2 cellular contexts compared by ENCODE assay signal in the genomic region with DNA sequence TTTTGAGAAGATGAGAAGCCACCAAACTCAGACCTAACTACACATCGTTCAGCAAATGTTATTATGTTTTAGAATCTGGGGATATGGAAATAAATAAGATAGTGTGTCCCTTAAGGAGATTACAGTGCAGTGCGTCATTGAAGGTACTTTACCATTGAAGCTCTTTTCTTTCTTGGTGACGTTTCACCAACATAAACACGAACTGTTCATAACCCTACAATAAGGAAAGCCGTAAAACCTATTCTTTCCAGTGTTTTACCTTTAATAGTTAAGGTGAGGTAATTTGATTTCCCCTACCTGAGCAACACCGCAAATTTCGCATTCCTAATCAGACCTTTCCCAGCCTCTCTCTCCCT.
TF ChIP-seq lines count a peak whose summit lies in the region.

No MANE protein-coding gene starts in this region.

TF ChIP-seq in A549, 52 proteins besides CTCF, POLR2A, EP300 and RAD21 (continued from another document):
- TF ChIP-seq, protein P1, sequence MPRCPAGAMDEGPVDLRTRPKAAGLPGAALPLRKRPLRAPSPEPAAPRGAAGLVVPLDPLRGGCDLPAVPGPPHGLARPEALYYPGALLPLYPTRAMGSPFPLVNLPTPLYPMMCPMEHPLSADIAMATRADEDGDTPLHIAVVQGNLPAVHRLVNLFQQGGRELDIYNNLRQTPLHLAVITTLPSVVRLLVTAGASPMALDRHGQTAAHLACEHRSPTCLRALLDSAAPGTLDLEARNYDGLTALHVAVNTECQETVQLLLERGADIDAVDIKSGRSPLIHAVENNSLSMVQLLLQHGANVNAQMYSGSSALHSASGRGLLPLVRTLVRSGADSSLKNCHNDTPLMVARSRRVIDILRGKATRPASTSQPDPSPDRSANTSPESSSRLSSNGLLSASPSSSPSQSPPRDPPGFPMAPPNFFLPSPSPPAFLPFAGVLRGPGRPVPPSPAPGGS (IDR thresholded peaks at IDR 0.05) = no peak

TF ChIP-seq in WTC11, 78 proteins besides CTCF, POLR2A, EP300 and RAD21 (continued from another document):
- TF ChIP-seq, protein P2, sequence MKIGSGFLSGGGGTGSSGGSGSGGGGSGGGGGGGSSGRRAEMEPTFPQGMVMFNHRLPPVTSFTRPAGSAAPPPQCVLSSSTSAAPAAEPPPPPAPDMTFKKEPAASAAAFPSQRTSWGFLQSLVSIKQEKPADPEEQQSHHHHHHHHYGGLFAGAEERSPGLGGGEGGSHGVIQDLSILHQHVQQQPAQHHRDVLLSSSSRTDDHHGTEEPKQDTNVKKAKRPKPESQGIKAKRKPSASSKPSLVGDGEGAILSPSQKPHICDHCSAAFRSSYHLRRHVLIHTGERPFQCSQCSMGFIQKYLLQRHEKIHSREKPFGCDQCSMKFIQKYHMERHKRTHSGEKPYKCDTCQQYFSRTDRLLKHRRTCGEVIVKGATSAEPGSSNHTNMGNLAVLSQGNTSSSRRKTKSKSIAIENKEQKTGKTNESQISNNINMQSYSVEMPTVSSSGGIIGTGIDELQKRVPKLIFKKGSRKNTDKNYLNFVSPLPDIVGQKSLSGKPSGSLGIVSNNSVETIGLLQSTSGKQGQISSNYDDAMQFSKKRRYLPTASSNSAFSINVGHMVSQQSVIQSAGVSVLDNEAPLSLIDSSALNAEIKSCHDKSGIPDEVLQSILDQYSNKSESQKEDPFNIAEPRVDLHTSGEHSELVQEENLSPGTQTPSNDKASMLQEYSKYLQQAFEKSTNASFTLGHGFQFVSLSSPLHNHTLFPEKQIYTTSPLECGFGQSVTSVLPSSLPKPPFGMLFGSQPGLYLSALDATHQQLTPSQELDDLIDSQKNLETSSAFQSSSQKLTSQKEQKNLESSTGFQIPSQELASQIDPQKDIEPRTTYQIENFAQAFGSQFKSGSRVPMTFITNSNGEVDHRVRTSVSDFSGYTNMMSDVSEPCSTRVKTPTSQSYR (CRISPR knock-in tag; IDR thresholded peaks at IDR 0.05) = no peak
- TF ChIP-seq GRHL2 (CRISPR knock-in tag; IDR thresholded peaks at IDR 0.05; ENCODE audit: insufficient replicate concordance, severe bottlenecking) = no peak
